ENCODE assay signal across 9 cellular contexts in the genomic region with DNA sequence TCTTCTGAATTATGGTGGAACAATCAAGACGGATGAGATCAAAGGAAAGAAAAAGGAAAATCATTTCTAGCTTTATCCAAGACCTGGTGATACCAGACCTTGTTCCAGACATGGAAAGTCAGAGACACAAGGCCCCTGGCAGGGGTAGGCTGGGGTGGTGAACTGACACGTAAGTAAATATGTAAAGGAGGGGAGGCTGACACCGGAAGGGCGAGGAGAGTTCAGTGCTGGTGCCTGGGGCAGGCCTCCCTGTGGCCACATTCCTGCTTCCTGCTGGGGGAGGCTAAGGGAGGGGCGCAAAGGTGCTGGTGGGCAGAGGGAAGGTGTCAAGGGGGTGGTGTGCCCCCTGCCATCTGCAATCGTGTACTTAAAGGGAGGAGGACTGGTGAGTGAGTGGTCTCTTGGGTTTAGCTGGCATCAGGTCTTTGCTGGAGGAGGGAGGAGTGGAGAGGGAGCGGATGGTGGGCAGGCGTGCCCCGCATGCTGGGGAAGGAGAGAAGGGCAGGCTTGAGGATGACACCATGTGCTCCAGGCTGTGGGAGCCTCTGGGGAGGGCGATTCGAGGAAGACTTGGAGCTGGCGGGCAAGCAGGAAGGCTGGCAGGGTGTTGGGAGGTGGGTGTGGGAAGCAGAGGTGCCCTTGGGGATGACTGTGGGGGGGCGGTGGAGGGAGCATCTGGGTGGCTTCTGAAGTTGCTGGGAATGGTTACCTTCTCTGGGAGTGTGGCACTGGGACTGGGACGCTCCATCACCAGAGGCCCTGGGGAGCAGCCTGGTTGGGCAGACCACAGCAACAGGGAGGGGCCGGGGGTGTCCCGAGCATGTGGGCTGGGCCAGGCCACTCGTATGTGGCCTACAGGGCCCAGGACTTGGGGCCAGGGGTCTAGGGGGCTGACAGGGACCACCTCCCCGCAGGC. TPM values are rescaled to one million over a fixed set of nuclear protein-coding genes. Genes with fewer than 3 reads are reported as not detected.
DNase-seq lines count a peak whose midpoint lies in the region; ATAC-seq and TF ChIP-seq lines count a peak whose summit lies in the region.
"Had no signal": no experiment of that assay in that cellular context is flagged by ENCODE, and none has a peak within 500 bp of the region (broad histone marks: within the 10 kb centered on the region; RNA-seq: fewer than 3 reads in every experiment).

No MANE protein-coding gene starts in this region.

- no peak for TF ChIP-seq EP300 in transverse colon (IDR thresholded peaks at IDR 0.05; ENCODE audit: low read depth)

- in situ Hi-C loops in brain microvascular endothelial cell (cut with HindIII; ENCODE audit: low pct_ligation_motif_present, low sequenced_read_pairs) = no loop called here
- in situ Hi-C loops in transverse colon (cut with MboI; ENCODE audit: low pct_ligation_motif_present in 1 of 4, low pct_unique_long_range_greater_than_20kb in 1 of 4, low sequenced_read_pairs in 3 of 4) = no loop called here

- DNase-seq in GM06990 (ENCODE audit: extremely low read depth, insufficient read length) (no peak), RPMI7951 (ENCODE audit: low read depth) (peak; percentile 79), brain microvascular endothelial cell (peak; percentile 65), mesothelial cell of epicardium (ENCODE audit: low spot score in 2 of 2, unreplicated experiment in 2 of 2) (no peak), transverse colon (peak; percentile 75), NCI-H146 treated with DMSO at 0.1 percent for 48 hours (lab: John Stamatoyannopoulos, UW; ENCODE audit: unreplicated experiment) (no peak), SIG-M5 treated with dmso at 0.1 percent for 504 hours (lab: John Stamatoyannopoulos, UW; ENCODE audit: unreplicated experiment) (no peak)

- H3K4me3 ChIP-seq in GM06990 (replicated peaks; ENCODE audit: low read depth, low read length) (peak overlapping the region; percentile 48), brain microvascular endothelial cell (ENCODE audit: low read depth, low read length) (no peak overlapping the region), transverse colon (peak overlapping the region in 2 of 4 donors; percentile 16 to 32)

- H3K27ac ChIP-seq in brain microvascular endothelial cell = peak overlapping the region; percentile 94
- peak overlapping the region; percentile 79 to 90 (median 84) for H3K27ac ChIP-seq in transverse colon
- H3K27ac ChIP-seq: KMS-11 had no signal

- TF ChIP-seq CTCF in GM06990 (IDR thresholded peaks at IDR 0.05; ENCODE audit: insufficient read depth, low read length, poor library complexity, severe bottlenecking) (no peak), brain microvascular endothelial cell (IDR thresholded peaks at IDR 0.05; ENCODE audit: low read depth, low read length, missing control alignments) (peak; percentile 6), mesothelial cell of epicardium (IDR thresholded peaks at IDR 0.05; ENCODE audit: unreplicated experiment) (no peak), transverse colon (IDR thresholded peaks at IDR 0.05) (peak in 2 of 5 experiments; percentile 26 to 47)

- H3K27me3 ChIP-seq in GM06990 (replicated peaks; ENCODE audit: control insufficient read depth, insufficient read depth, low read length) = no peaks in the 10 kb centered on the region
- no peaks in the 10 kb centered on the region for H3K27me3 ChIP-seq in brain microvascular endothelial cell (replicated peaks)
- no peaks in the 10 kb centered on the region for H3K27me3 ChIP-seq in transverse colon

- H3K27ac Mint-ChIP-seq in mesothelial cell of epicardium = peak overlapping the region; percentile 100

- peak overlapping the region; percentile 52 for H3K4me3 Mint-ChIP-seq in mesothelial cell of epicardium

- H3K4me1 Mint-ChIP-seq in mesothelial cell of epicardium = peaks cover 66% of the 10 kb centered on the region

- no peaks in the 10 kb centered on the region for H3K9me3 Mint-ChIP-seq in mesothelial cell of epicardium

- peaks cover 39 to 66% (median 56%) of the 10 kb centered on the region in 4 donors for H3K4me1 ChIP-seq in transverse colon

- intact Hi-C loops in transverse colon (cut with DNase I; ENCODE audit: low total_unique reads) = no loop called here

- ATAC-seq in GM21825 (IDR thresholded peaks at IDR 0.05; ENCODE audit: unreplicated experiment) = peak; percentile 69

- no peaks in the 10 kb centered on the region for H3K27me3 Mint-ChIP-seq in mesothelial cell of epicardium (ENCODE audit: low read depth)

- 33 to 34% methylated on average over 10 to 17 of the region's 18 CpGs for WGBS in transverse colon (ENCODE audit: low coverage in 1 of 2), 2 donors

- peak; percentile 60 for TF ChIP-seq POLR2A in transverse colon (IDR thresholded peaks at IDR 0.05)

- H3K36me3 Mint-ChIP-seq in mesothelial cell of epicardium = no peaks in the 10 kb centered on the region

- no peaks in the 10 kb centered on the region for H3K9me3 ChIP-seq in transverse colon

- H3K36me3 ChIP-seq in GM06990 (ENCODE audit: control insufficient read depth, insufficient read depth, low read length) = no peaks in the 10 kb centered on the region
- H3K36me3 ChIP-seq in brain microvascular endothelial cell (replicated peaks) = no peaks in the 10 kb centered on the region
- H3K36me3 ChIP-seq in transverse colon = no peaks in the 10 kb centered on the region

RNA-seq across cellular contexts. Expression of a gene that starts 30.6 kb away (rescaled TPM):
- 31.4 and 33.0 TPM in 2 replicates for total RNA-seq in RPMI7951 (2014; rRNA removed; shearing (Covaris generic))
- 75.4 to 82.4 TPM (median 79.1 TPM) in 3 replicates for total RNA-seq in mesothelial cell of epicardium
- total RNA-seq in transverse colon = 10 to 100 TPM; 25.1 to 56.9 (median 26.4) TPM

Comparison
In these comparisons a context has a peak if more than half of its experiments do, and no peak if none do; other contexts are left out.
1. DNase-seq: peak in RPMI7951 (single experiment), brain microvascular endothelial cell (single experiment) and transverse colon (single experiment); none in GM06990 (single experiment), mesothelial cell of epicardium (0 of 2), NCI-H146 treated with DMSO at 0.1 percent for 48 hours (single experiment) and SIG-M5 treated with dmso at 0.1 percent for 504 hours (single experiment).